12 cellular contexts compared by ENCODE assay signal in the genomic region with DNA sequence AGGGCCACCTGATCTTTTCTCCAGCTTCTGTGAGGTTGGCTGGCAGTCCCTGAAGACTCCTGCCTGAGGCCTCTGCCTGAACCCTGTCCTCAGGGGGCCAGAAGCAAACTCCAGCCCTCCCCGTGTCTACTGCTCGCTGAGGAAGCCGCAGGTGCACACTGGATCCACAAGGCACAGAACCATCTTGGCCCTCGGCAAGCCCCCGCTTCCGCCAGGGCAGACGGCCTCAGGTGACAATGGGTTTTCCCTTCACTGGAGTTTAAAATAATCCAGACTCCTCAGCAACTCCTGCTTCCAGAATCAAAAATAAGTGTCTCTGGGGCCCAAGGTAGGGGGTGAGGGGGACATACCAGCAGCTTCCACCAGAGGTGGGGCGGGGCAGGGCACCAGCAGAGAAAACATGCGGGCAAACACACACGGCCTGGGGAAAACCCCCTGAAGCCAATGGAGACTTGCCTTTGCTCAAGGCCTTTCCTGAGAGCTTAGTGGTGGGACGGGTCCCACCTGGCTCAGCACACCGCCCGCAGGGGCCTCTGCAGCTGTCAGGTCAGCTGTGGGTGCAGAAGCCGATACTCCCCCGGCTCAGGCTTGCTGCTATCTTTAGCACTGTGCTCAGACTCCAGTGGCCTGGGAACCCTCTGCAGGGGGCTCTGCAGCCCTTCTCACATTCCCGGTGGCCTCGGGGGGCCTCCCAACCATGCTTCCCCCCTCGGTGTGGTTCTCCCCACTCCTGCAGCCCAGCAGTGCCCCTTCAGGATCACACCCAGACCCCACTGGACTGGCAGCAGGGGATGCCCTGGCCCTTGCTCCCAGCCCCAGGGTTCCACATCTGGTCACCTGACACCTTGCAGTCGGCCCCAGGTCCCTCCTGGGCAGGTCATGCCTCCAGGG. TPM values are rescaled to one million over a fixed set of nuclear protein-coding genes. Genes with fewer than 3 reads are reported as not detected.
A peak's percentile ranks its signal among the peaks of the same experiment; 100 is the strongest.
DNase-seq lines count a peak whose midpoint lies in the region; ATAC-seq lines count a peak whose summit lies in the region.
"Had no signal": no experiment of that assay in that cellular context is flagged by ENCODE, and none has a peak within 500 bp of the region (broad histone marks: within the 10 kb centered on the region; RNA-seq: fewer than 3 reads in every experiment).

No MANE protein-coding gene starts in this region.

- CTCF ChIA-PET in activated naive CD4-positive, alpha-beta T cell treated with anti-CD3 and anti-CD28 coated beads, Interleukin-2, amount 10 ng/mL, durations not matched to agents 7 days and 5 days (lab: Charles Lee) = interaction anchor here (2.9 kb wide), 1 partner anchor 8 kb away, joined by 18 read pairs; no protein-coding TSS in a partner anchor

- H3K27me3 Mint-ChIP-seq in activated naive CD4-positive, alpha-beta T cell treated with anti-CD3 and anti-CD28 coated beads, Interleukin-2, amount 10 ng/mL, durations not matched to agents 7 days and 5 days = peaks cover 18% of the 10 kb centered on the region
- H3K27me3 Mint-ChIP-seq in activated T-helper 17 cell treated with anti-CD3 and anti-CD28 coated beads, Interleukin-2, amount 50 U/mL, for 72 hours = no peaks in the 10 kb centered on the region

- DNase-seq in activated naive CD4-positive, alpha-beta T cell treated with anti-CD3 and anti-CD28 coated beads, Interleukin-2, amount 10 ng/mL, durations not matched to agents 7 days and 5 days = no peak
- no peak for DNase-seq in activated naive CD4-positive, alpha-beta T cell treated with Interleukin-2 at 50 U/mL for 16 hours
- no peak for DNase-seq in stimulated activated effector memory CD8-positive, alpha-beta T cell treated with anti-CD3 and anti-CD28 coated beads, Interleukin-12 subunit alpha, Interleukin-12 subunit beta, amount 100 ng/mL, for 72 hours (ENCODE audit: low spot score in 2 of 2)
- DNase-seq in stimulated activated CD4-positive, alpha-beta T cell treated with anti-CD3 and anti-CD28 coated beads, Interleukin-2, amount 100 ng/mL, for 24 hours = no peak
- DNase-seq in HT-29 (ENCODE audit: low spot score) (no peak), NOMO-1 treated with DMSO at 0.1 percent for 48 hours (lab: John Stamatoyannopoulos, UW; ENCODE audit: unreplicated experiment) (no peak)
- DNase-seq: activated CD4-positive, CD25-positive, alpha-beta regulatory T cell; AML-193; cortex of kidney; MG63 had no signal

- peak overlapping the region; percentile 24 for H3K27ac Mint-ChIP-seq in activated naive CD4-positive, alpha-beta T cell treated with anti-CD3 and anti-CD28 coated beads, Interleukin-2, amount 10 ng/mL, durations not matched to agents 7 days and 5 days
- H3K27ac Mint-ChIP-seq in activated T-helper 17 cell treated with anti-CD3 and anti-CD28 coated beads, Interleukin-2, amount 50 U/mL, for 72 hours = no peak overlapping the region
- peak overlapping the region; percentile 10 for H3K27ac Mint-ChIP-seq in stimulated activated effector memory CD8-positive, alpha-beta T cell treated with anti-CD3 and anti-CD28 coated beads, Interleukin-12 subunit alpha, Interleukin-12 subunit beta, amount 100 ng/mL, for 72 hours

- H3K4me3 Mint-ChIP-seq in activated naive CD4-positive, alpha-beta T cell treated with anti-CD3 and anti-CD28 coated beads, Interleukin-2, amount 10 ng/mL, durations not matched to agents 7 days and 5 days = peak overlapping the region; percentile 85
- H3K4me3 Mint-ChIP-seq in activated T-helper 17 cell treated with anti-CD3 and anti-CD28 coated beads, Interleukin-2, amount 50 U/mL, for 72 hours = peak overlapping the region; percentile 76
- peak overlapping the region; percentile 75 for H3K4me3 Mint-ChIP-seq in stimulated activated effector memory CD8-positive, alpha-beta T cell treated with anti-CD3 and anti-CD28 coated beads, Interleukin-12 subunit alpha, Interleukin-12 subunit beta, amount 100 ng/mL, for 72 hours

- H3K36me3 Mint-ChIP-seq in activated naive CD4-positive, alpha-beta T cell treated with anti-CD3 and anti-CD28 coated beads, Interleukin-2, amount 10 ng/mL, durations not matched to agents 7 days and 5 days = peaks cover 19% of the 10 kb centered on the region
- H3K36me3 Mint-ChIP-seq in activated T-helper 17 cell treated with anti-CD3 and anti-CD28 coated beads, Interleukin-2, amount 50 U/mL, for 72 hours (ENCODE audit: low read depth) = peaks cover 31% of the 10 kb centered on the region
- H3K36me3 Mint-ChIP-seq in stimulated activated effector memory CD8-positive, alpha-beta T cell treated with anti-CD3 and anti-CD28 coated beads, Interleukin-12 subunit alpha, Interleukin-12 subunit beta, amount 100 ng/mL, for 72 hours = peaks cover 47% of the 10 kb centered on the region

- no peaks in the 10 kb centered on the region for H3K9me3 Mint-ChIP-seq in activated naive CD4-positive, alpha-beta T cell treated with anti-CD3 and anti-CD28 coated beads, Interleukin-2, amount 10 ng/mL, durations not matched to agents 7 days and 5 days
- no peaks in the 10 kb centered on the region for H3K9me3 Mint-ChIP-seq in activated T-helper 17 cell treated with anti-CD3 and anti-CD28 coated beads, Interleukin-2, amount 50 U/mL, for 72 hours
- no peaks in the 10 kb centered on the region for H3K9me3 Mint-ChIP-seq in stimulated activated effector memory CD8-positive, alpha-beta T cell treated with anti-CD3 and anti-CD28 coated beads, Interleukin-12 subunit alpha, Interleukin-12 subunit beta, amount 100 ng/mL, for 72 hours

- peaks cover 19% of the 10 kb centered on the region for H3K4me1 Mint-ChIP-seq in activated naive CD4-positive, alpha-beta T cell treated with anti-CD3 and anti-CD28 coated beads, Interleukin-2, amount 10 ng/mL, durations not matched to agents 7 days and 5 days
- peaks cover 4% of the 10 kb centered on the region for H3K4me1 Mint-ChIP-seq in activated T-helper 17 cell treated with anti-CD3 and anti-CD28 coated beads, Interleukin-2, amount 50 U/mL, for 72 hours
- H3K4me1 Mint-ChIP-seq in stimulated activated effector memory CD8-positive, alpha-beta T cell treated with anti-CD3 and anti-CD28 coated beads, Interleukin-12 subunit alpha, Interleukin-12 subunit beta, amount 100 ng/mL, for 72 hours = peaks cover 24% of the 10 kb centered on the region

- ATAC-seq in HG02763 (IDR thresholded peaks at IDR 0.05; ENCODE audit: unreplicated experiment) = peak; percentile 26
- no peak for ATAC-seq in activated T-helper 17 cell treated with anti-CD3 and anti-CD28 coated beads, Interleukin-2, amount 50 U/mL, for 72 hours (replicated peaks)
- no peak for ATAC-seq in stimulated activated effector memory CD8-positive, alpha-beta T cell treated with anti-CD3 and anti-CD28 coated beads, Interleukin-12 subunit alpha, Interleukin-12 subunit beta, amount 100 ng/mL, for 72 hours

RNA-seq across cellular contexts. Expression of gene MYL5, which starts 1.9 kb away (rescaled TPM):
- 10 to 100 TPM; 14.0 to 14.5 TPM for total RNA-seq in activated T-helper 17 cell treated with anti-CD3 and anti-CD28 coated beads, Interleukin-2, amount 50 U/mL, for 72 hours
- 10.9 and 12.6 TPM in 2 replicates for total RNA-seq in HT-29 (2014; rRNA removed; shearing (Covaris generic))

RNA-seq across cellular contexts. Expression of gene ATP5ME, which starts 2.1 kb away (rescaled TPM):
- total RNA-seq in activated T-helper 17 cell treated with anti-CD3 and anti-CD28 coated beads, Interleukin-2, amount 50 U/mL, for 72 hours = 100 to 1,000 TPM in 1 of 2 donors, 10 to 100 TPM in 1; 96.5 to 210 TPM
- total RNA-seq in HT-29 (2014; rRNA removed; shearing (Covaris generic)) = 378 and 389 TPM in 2 replicates

RNA-seq across cellular contexts. Expression of gene SLC49A3, which starts 12.7 kb away (rescaled TPM):
- 1 to 10 TPM in 1 of 2 donors, under 1 TPM in 1; 0.61 to 1.4 TPM for total RNA-seq in activated T-helper 17 cell treated with anti-CD3 and anti-CD28 coated beads, Interleukin-2, amount 50 U/mL, for 72 hours
- total RNA-seq in HT-29 (2014; rRNA removed; shearing (Covaris generic)) = 0.56 TPM in 1 of 2 replicates, not detected in the other

RNA-seq across cellular contexts. Expression of gene PCGF3, which starts 29.4 kb away (rescaled TPM):
- 10 to 100 TPM; 34.4 to 35.3 TPM for total RNA-seq in activated T-helper 17 cell treated with anti-CD3 and anti-CD28 coated beads, Interleukin-2, amount 50 U/mL, for 72 hours
- total RNA-seq in HT-29 (2014; rRNA removed; shearing (Covaris generic)) = 48.6 and 64.9 TPM in 2 replicates

RNA-seq across cellular contexts. Expression of gene PDE6B, which starts 50.9 kb away (rescaled TPM):
- total RNA-seq in activated T-helper 17 cell treated with anti-CD3 and anti-CD28 coated beads, Interleukin-2, amount 50 U/mL, for 72 hours = 10 to 100 TPM in 1 of 2 donors, 1 to 10 TPM in 1; 5.8 to 10.8 TPM
- not detected in 2 replicates for total RNA-seq in HT-29 (2014; rRNA removed; shearing (Covaris generic))
